ENCODE assay signal across 8 cellular contexts in genomic region chr7:149690688-149691446, GRCh38.
DNase-seq lines count a peak whose midpoint lies in the region; ATAC-seq and TF ChIP-seq lines count a peak whose summit lies in the region.

No MANE protein-coding gene starts in this region.

- H4K20me1 ChIP-seq in osteoblast (ENCODE audit: insufficient read depth, low read length) = peaks cover under 1% of the 10 kb centered on the region

- H3K27me3 Mint-ChIP-seq in endothelial cell (ENCODE audit: unreplicated experiment) = peaks cover 20% of the 10 kb centered on the region
- H3K27me3 Mint-ChIP-seq in CD8-positive, alpha-beta T cell (ENCODE audit: low read depth) = peaks cover 52% of the 10 kb centered on the region

- H3K27ac Mint-ChIP-seq in endothelial cell (ENCODE audit: unreplicated experiment) = peak overlapping the region; percentile 54
- H3K27ac Mint-ChIP-seq in CD8-positive, alpha-beta T cell = no peak overlapping the region

- H3K36me3 ChIP-seq in osteoblast (ENCODE audit: insufficient read depth, low read length) (no peaks in the 10 kb centered on the region), transverse colon (no peaks in the 10 kb centered on the region)
- H3K36me3 ChIP-seq in CD8-positive, alpha-beta T cell (ENCODE audit: insufficient read depth, low read length) = no peaks in the 10 kb centered on the region

- CTCF ChIA-PET in CD8-positive, alpha-beta T cell (lab: Charles Lee) = interaction anchor here (1.3 kb wide), 1 partner anchor 51 kb away, joined by 3 read pairs; no protein-coding TSS in a partner anchor

- H3K27ac ChIP-seq in osteoblast (ENCODE audit: low read depth, low read length) (no peak overlapping the region), transverse colon (no peak overlapping the region)
- no peak overlapping the region for H3K27ac ChIP-seq in CD8-positive, alpha-beta T cell (ENCODE audit: low read depth, low read length)

- H3K79me2 ChIP-seq in osteoblast (ENCODE audit: insufficient read depth, low read length) = no peaks in the 10 kb centered on the region

- WGBS in transverse colon (ENCODE audit: low coverage in 1 of 2), 2 donors = 42 to 55% methylated on average over 6 to 22 of the region's 22 CpGs

- DNase-seq in H4 (ENCODE audit: low spot score) (peak; percentile 92), NCI-H226 (peak; percentile 93), endothelial cell (ENCODE audit: low spot score) (peak; percentile 72), osteoblast (ENCODE audit: insufficient read length, low spot score, missing footprints) (peak; percentile 92), transverse colon (no peak), NK-92 (lab: John Stamatoyannopoulos, UW; ENCODE audit: unreplicated experiment) (no peak)
- DNase-seq in CD8-positive, alpha-beta T cell = no peak

- TF ChIP-seq CTCF in endothelial cell (IDR thresholded peaks at IDR 0.05; ENCODE audit: unreplicated experiment) (no peak), osteoblast (IDR thresholded peaks at IDR 0.05; ENCODE audit: extremely low read depth, low read depth, low read length) (no peak), transverse colon (IDR thresholded peaks at IDR 0.05) (no peak)
- no peak for TF ChIP-seq CTCF in CD8-positive, alpha-beta T cell (IDR thresholded peaks at IDR 0.05)

- H3K4me1 Mint-ChIP-seq in endothelial cell (ENCODE audit: unreplicated experiment) = peaks cover 24% of the 10 kb centered on the region
- peaks cover 2% of the 10 kb centered on the region for H3K4me1 Mint-ChIP-seq in CD8-positive, alpha-beta T cell (ENCODE audit: low read depth)

- H3K27me3 ChIP-seq in osteoblast (ENCODE audit: insufficient read depth, low read length) (peaks cover 24% of the 10 kb centered on the region), transverse colon (peaks cover 44% of the 10 kb centered on the region)
- peaks cover 23% of the 10 kb centered on the region for H3K27me3 ChIP-seq in CD8-positive, alpha-beta T cell (ENCODE audit: insufficient read depth, low read length)

- H3K4me3 ChIP-seq in osteoblast (ENCODE audit: insufficient read depth, low read length) (no peak overlapping the region), transverse colon (no peak overlapping the region)
- no peak overlapping the region for H3K4me3 ChIP-seq in CD8-positive, alpha-beta T cell (ENCODE audit: low read depth, low read length)

- TF ChIP-seq POLR2A in transverse colon (IDR thresholded peaks at IDR 0.05) = no peak

- peak overlapping the region; percentile 68 for H3K4me2 ChIP-seq in osteoblast (ENCODE audit: insufficient read depth, low read length)

- intact Hi-C loops in transverse colon (cut with DNase I; ENCODE audit: low total_unique reads) = no loop called here
- intact Hi-C loops in CD8-positive, alpha-beta T cell (cut with DNase I, micrococcal nuclease) = no loop called here

- no peaks in the 10 kb centered on the region for H3K9me3 ChIP-seq in osteoblast (ENCODE audit: low read depth, low read length)
- no peaks in the 10 kb centered on the region for H3K9me3 ChIP-seq in transverse colon
- H3K9me3 ChIP-seq in CD8-positive, alpha-beta T cell (ENCODE audit: low read length) = no peaks in the 10 kb centered on the region

- POLR2A ChIA-PET in CD8-positive, alpha-beta T cell (lab: Charles Lee) = no interaction called here

- H3K4me1 ChIP-seq in osteoblast (ENCODE audit: insufficient read depth, low read length) (peaks cover 11% of the 10 kb centered on the region), transverse colon (peaks cover 0 to 5% (median 0%) of the 10 kb centered on the region in 4 donors)
- no peaks in the 10 kb centered on the region for H3K4me1 ChIP-seq in CD8-positive, alpha-beta T cell (ENCODE audit: insufficient read depth, low read length)

- no peaks in the 10 kb centered on the region for H3K9me3 Mint-ChIP-seq in endothelial cell (ENCODE audit: unreplicated experiment)
- H3K9me3 Mint-ChIP-seq in CD8-positive, alpha-beta T cell = peaks cover 1% of the 10 kb centered on the region

- H3K4me3 Mint-ChIP-seq in endothelial cell (ENCODE audit: unreplicated experiment) = peak overlapping the region; percentile 65
- no peak overlapping the region for H3K4me3 Mint-ChIP-seq in CD8-positive, alpha-beta T cell

- in situ Hi-C loops in transverse colon (cut with MboI; ENCODE audit: low pct_ligation_motif_present in 1 of 4, low pct_unique_long_range_greater_than_20kb in 1 of 4, low sequenced_read_pairs in 3 of 4) = no loop called here

- ATAC-seq in HG03025 (IDR thresholded peaks at IDR 0.05; ENCODE audit: low FRiP score, unreplicated experiment) = no peak
- ATAC-seq in CD8-positive, alpha-beta T cell = no peak

- H2AFZ ChIP-seq in osteoblast (ENCODE audit: low read length) = no peak overlapping the region

- no peak for TF ChIP-seq EP300 in transverse colon (IDR thresholded peaks at IDR 0.05; ENCODE audit: low read depth)

- H3K36me3 Mint-ChIP-seq in endothelial cell (ENCODE audit: low read depth, unreplicated experiment) = peaks cover 5% of the 10 kb centered on the region
- no peaks in the 10 kb centered on the region for H3K36me3 Mint-ChIP-seq in CD8-positive, alpha-beta T cell

Comparison
In these comparisons a context has a peak if more than half of its experiments do, and no peak if none do; other contexts are left out.
1. DNase-seq: peak in H4 (single experiment), NCI-H226 (single experiment), endothelial cell (single experiment) and osteoblast (single experiment); none in transverse colon (single experiment), NK-92 (single experiment) and CD8-positive, alpha-beta T cell (0 of 7).